ENCODE assay signal across 1 cellular context in the genomic region with DNA sequence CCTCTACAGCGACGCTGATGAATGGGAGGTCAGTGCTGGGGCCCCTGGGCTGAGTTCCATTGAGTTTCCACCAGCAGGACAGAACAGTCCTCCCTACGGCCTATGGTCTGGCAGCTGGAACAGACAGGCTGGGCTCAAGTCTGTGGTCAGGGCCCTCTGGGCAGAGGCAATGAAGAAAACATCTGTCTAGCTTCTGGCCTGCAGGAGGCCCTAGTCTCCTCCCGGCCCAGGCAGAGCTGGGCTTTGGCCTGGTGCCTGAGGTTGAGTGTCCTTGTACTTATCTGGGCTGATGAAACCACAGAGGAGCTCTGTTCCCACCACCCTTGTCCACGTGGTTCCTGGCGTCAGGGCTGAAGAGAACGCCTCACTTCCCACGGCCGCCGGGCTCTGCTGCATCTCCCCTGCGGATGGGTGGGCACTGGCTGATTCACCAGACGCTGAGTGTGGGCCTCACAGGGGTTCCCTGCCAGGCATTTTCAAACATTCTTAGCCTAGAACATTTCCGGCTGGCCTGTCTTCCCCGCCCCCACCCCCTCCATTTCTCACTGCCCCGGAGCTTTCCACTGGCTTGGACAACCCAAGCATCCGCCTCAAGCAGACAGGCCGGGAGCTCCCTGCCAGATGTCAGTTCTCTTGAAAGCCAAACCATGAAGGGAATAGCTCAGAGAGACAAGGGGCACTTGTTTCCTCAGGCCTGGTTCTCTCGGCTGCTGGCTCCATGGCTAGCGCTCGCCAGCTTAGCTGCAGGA.
TF ChIP-seq lines count a peak whose summit lies in the region.

No MANE protein-coding gene starts in this region.

TF ChIP-seq in GM12878, 131 proteins besides CTCF, POLR2A, EP300 and RAD21 (continued from another document and continues in another):
- TF ChIP-seq NR2C2 (IDR thresholded peaks at IDR 0.05; ENCODE audit: borderline replicate concordance, control insufficient read depth, insufficient read length, low read depth) (no peak), E2F4 (IDR thresholded peaks at IDR 0.05; ENCODE audit: low read depth, low read length) (no peak), GABPA (IDR thresholded peaks at IDR 0.05; ENCODE audit: low read depth) (no peak), ZNF274 (IDR thresholded peaks at IDR 0.05; ENCODE audit: insufficient read depth, insufficient read length) (no peak), MEF2A (IDR thresholded peaks at IDR 0.05; ENCODE audit: insufficient read depth, low read depth, low read length) (no peak), EGR1 (IDR thresholded peaks at IDR 0.05; ENCODE audit: borderline replicate concordance in 1 of 2, low read depth in 2 of 2, low read length in 2 of 2) (peak in 1 of 2 experiments; percentile 52; a peak in 1 of 3 replicates), STAT1 (conservative IDR thresholded peaks at IDR 0.05) (no peak; the same call in 1 of the 2 replicates), JUNB (IDR thresholded peaks at IDR 0.05) (no peak), TAF1 (IDR thresholded peaks at IDR 0.05; ENCODE audit: borderline replicate concordance, low read depth, low read length) (no peak), NR2F1 (conservative IDR thresholded peaks at IDR 0.05) (no peak), IKZF2 (IDR thresholded peaks at IDR 0.05) (0 out of 4 replicates have a peak, but pooled peaks of 1 of the 2 experiments have one; percentile 28), MTA2 (IDR thresholded peaks at IDR 0.05; ENCODE audit: low read depth) (no peak), SUPT20H (IDR thresholded peaks at IDR 0.05; ENCODE audit: borderline replicate concordance, control insufficient read depth, low read depth, low read length) (no peak), BACH1 (IDR thresholded peaks at IDR 0.05; ENCODE audit: borderline replicate concordance) (peak; percentile 29; the same call in 1 of the 2 replicates), DPF2 (IDR thresholded peaks at IDR 0.05) (0 out of 2 replicates have a peak, but pooled peaks have one; percentile 31), SPI1 (IDR thresholded peaks at IDR 0.05; ENCODE audit: borderline replicate concordance, insufficient read depth, low read depth, low read length) (no peak; the same call in 1 of the 2 replicates), CBX5 (IDR thresholded peaks at IDR 0.05; ENCODE audit: low read depth) (no peak), GATAD2B (conservative IDR thresholded peaks at IDR 0.05; ENCODE audit: low read depth) (peak; percentile 61; the same call in 1 of the 2 replicates), SRF (IDR thresholded peaks at IDR 0.05; ENCODE audit: low read depth in 2 of 2, low read length in 2 of 2) (0 out of 4 replicates have a peak, but pooled peaks of 1 of the 2 experiments have one; percentile 13), PAX5 (IDR thresholded peaks at IDR 0.05; ENCODE audit: borderline replicate concordance, low read depth, low read length) (0 out of 2 replicates have a peak, but pooled peaks have one; percentile 66), ZNF622 (IDR thresholded peaks at IDR 0.05) (no peak), CUX1 (IDR thresholded peaks at IDR 0.05; ENCODE audit: insufficient replicate concordance, low read depth, low read length) (peak; percentile 87), SUZ12 (IDR thresholded peaks at IDR 0.05; ENCODE audit: unreplicated experiment) (no peak), HDAC6 (IDR thresholded peaks at IDR 0.05; ENCODE audit: unreplicated experiment) (no peak), CREM (IDR thresholded peaks at IDR 0.05; ENCODE audit: low read depth) (peak; percentile 65; the same call in 1 of the 2 replicates), HCFC1 (IDR thresholded peaks at IDR 0.05; ENCODE audit: low read length) (no peak), ZNF217 (IDR thresholded peaks at IDR 0.05) (no peak), POLR2AphosphoS5 (IDR thresholded peaks at IDR 0.05; ENCODE audit: low read length) (peak; percentile 83), CBX3 (IDR thresholded peaks at IDR 0.05; ENCODE audit: borderline replicate concordance, low read depth) (no peak), ASH2L (IDR thresholded peaks at IDR 0.05; ENCODE audit: borderline replicate concordance, low read depth) (no peak; the same call in 1 of the 2 replicates), LARP7 (IDR thresholded peaks at IDR 0.05) (no peak), RAD51 (IDR thresholded peaks at IDR 0.05) (peak; percentile 77), RCOR1 (conservative IDR thresholded peaks at IDR 0.05; ENCODE audit: low read depth, low read length) (no peak), ZNF687 (IDR thresholded peaks at IDR 0.05) (peak; percentile 6), CBFB (IDR thresholded peaks at IDR 0.05; ENCODE audit: low read depth) (peak; percentile 85; the same call in 1 of the 2 replicates), NKRF (conservative IDR thresholded peaks at IDR 0.05) (no peak), YBX1 (IDR thresholded peaks at IDR 0.05) (no peak)
- TF ChIP-seq, protein P1, sequence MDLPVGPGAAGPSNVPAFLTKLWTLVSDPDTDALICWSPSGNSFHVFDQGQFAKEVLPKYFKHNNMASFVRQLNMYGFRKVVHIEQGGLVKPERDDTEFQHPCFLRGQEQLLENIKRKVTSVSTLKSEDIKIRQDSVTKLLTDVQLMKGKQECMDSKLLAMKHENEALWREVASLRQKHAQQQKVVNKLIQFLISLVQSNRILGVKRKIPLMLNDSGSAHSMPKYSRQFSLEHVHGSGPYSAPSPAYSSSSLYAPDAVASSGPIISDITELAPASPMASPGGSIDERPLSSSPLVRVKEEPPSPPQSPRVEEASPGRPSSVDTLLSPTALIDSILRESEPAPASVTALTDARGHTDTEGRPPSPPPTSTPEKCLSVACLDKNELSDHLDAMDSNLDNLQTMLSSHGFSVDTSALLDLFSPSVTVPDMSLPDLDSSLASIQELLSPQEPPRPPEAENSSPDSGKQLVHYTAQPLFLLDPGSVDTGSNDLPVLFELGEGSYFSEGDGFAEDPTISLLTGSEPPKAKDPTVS (IDR thresholded peaks at IDR 0.05; ENCODE audit: low read depth, low read length), result no peak
- TF ChIP-seq, protein P2, sequence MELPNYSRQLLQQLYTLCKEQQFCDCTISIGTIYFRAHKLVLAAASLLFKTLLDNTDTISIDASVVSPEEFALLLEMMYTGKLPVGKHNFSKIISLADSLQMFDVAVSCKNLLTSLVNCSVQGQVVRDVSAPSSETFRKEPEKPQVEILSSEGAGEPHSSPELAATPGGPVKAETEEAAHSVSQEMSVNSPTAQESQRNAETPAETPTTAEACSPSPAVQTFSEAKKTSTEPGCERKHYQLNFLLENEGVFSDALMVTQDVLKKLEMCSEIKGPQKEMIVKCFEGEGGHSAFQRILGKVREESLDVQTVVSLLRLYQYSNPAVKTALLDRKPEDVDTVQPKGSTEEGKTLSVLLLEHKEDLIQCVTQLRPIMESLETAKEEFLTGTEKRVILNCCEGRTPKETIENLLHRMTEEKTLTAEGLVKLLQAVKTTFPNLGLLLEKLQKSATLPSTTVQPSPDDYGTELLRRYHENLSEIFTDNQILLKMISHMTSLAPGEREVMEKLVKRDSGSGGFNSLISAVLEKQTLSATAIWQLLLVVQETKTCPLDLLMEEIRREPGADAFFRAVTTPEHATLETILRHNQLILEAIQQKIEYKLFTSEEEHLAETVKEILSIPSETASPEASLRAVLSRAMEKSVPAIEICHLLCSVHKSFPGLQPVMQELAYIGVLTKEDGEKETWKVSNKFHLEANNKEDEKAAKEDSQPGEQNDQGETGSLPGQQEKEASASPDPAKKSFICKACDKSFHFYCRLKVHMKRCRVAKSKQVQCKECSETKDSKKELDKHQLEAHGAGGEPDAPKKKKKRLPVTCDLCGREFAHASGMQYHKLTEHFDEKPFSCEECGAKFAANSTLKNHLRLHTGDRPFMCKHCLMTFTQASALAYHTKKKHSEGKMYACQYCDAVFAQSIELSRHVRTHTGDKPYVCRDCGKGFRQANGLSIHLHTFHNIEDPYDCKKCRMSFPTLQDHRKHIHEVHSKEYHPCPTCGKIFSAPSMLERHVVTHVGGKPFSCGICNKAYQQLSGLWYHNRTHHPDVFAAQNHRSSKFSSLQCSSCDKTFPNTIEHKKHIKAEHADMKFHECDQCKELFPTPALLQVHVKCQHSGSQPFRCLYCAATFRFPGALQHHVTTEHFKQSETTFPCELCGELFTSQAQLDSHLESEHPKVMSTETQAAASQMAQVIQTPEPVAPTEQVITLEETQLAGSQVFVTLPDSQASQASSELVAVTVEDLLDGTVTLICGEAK (IDR thresholded peaks at IDR 0.05; ENCODE audit: borderline replicate concordance), result no peak
